22 cellular contexts compared by ENCODE assay signal in the genomic region with DNA sequence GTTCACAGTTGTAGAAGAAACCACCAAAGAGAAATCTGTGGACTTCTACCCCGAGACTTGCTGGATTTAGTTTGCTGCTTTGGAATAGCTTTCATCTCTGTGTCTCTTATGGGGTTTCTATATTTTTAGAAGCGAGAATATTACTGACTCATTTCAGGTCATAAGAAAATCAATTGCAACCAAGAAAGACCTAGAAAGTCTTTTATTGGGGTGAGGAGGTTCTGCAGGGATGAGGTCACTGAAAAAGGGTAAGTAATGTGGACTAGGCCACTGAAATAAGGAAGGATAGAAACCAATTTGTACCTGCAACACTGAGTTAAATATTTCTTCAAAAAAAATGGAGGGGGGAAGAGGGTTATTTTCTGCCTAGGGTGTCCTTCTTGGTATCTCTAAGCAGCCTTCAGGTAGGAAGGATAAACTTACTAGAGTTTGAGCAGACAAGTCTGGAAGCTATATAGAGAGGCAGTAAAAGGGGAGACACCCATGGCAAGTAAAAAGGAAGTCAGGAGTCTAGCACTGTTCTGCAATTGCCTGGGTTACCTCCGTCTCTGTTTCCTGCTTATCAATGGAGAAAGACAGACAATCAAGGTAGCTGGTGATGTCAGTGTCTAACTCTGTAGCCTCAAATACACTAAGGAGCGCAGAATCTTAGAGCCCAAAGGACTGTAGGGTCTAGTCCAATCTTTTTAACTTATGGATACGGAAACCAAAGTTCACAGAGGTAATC. TPM values are rescaled to one million over a fixed set of nuclear protein-coding genes. Genes with fewer than 3 reads are reported as not detected.
"Had no signal": no experiment of that assay in that cellular context is flagged by ENCODE, and none has a peak within 500 bp of the region (broad histone marks: within the 10 kb centered on the region; RNA-seq: fewer than 3 reads in every experiment).

No MANE protein-coding gene starts in this region.

- ATAC-seq: activated CD8-positive, alpha-beta memory T cell treated with anti-CD3 and anti-CD28 coated beads, Interleukin-2, amount 10 ng/mL, durations not matched to agents 7 days and 5 days; activated T-helper 17 cell treated with anti-CD3 and anti-CD28 coated beads, Interleukin-2, amount 50 U/mL, for 72 hours; PC-3; T-helper 17 cell had no signal

- DNase-seq: activated B cell treated with CpG ODN at 0.5 μM for 24 hours; activated CD4-positive, alpha-beta T cell treated with anti-CD3 and anti-CD28 coated beads for 1 hour; activated CD4-positive, alpha-beta T cell treated with anti-CD3 and anti-CD28 coated beads, Interleukin-2, amount 10 ng/mL, durations not matched to agents 24 days and 14 days; activated CD4-positive, alpha-beta T cell treated with anti-CD3 and anti-CD28 coated beads, Interleukin-2, amount 50 U/mL, for 48 hours; activated CD8-positive, alpha-beta memory T cell treated with anti-CD3 and anti-CD28 coated beads, Interleukin-2, amount 10 ng/mL, durations not matched to agents 7 days and 5 days; activated gamma-delta T cell; activated naive CD4-positive, alpha-beta T cell treated with anti-CD3 and anti-CD28 coated beads for 36 hours; activated T-cell treated with anti-CD3 and anti-CD28 coated beads, Interleukin-2, amount 50 U/mL, for 48 hours; caudate nucleus; MG63; MV-4-11; NCI-H1105; NCI-H1436; NCI-H1694 treated with DMSO at 0.1 percent for 48 hours; NCI-H2029 treated with DMSO at 0.1 percent for 48 hours; NCI-H510A treated with DMSO at 0.1 percent for 48 hours; PC-3; SHP77 treated with DMSO at 0.1 percent for 48 hours; T-helper 17 cell; T-helper 9 cell had no signal

- H3K4me3 ChIP-seq: MG63 had no signal

- H3K27me3 ChIP-seq: MG63 had no signal

- H3K36me3 ChIP-seq: MG63 had no signal

- H3K9me3 ChIP-seq: MG63 had no signal

RNA-seq across cellular contexts. Expression of gene KERA, which starts 19.6 kb away (rescaled TPM):
- total RNA-seq: activated B cell treated with CpG ODN at 0.5 μM for 24 hours; activated CD4-positive, alpha-beta T cell treated with anti-CD3 and anti-CD28 coated beads, Interleukin-2, amount 10 ng/mL, durations not matched to agents 24 days and 14 days; activated CD8-positive, alpha-beta memory T cell treated with anti-CD3 and anti-CD28 coated beads, Interleukin-2, amount 10 ng/mL, durations not matched to agents 7 days and 5 days; activated naive CD4-positive, alpha-beta T cell treated with anti-CD3 and anti-CD28 coated beads for 36 hours; activated T-helper 17 cell treated with anti-CD3 and anti-CD28 coated beads, Interleukin-2, amount 50 U/mL, for 72 hours; PC-3; SK-MEL-5; T-helper 17 cell had no signal

RNA-seq across cellular contexts. Expression of gene LUM, which starts 33.9 kb away (rescaled TPM):
- total RNA-seq: activated B cell treated with CpG ODN at 0.5 μM for 24 hours; activated CD4-positive, alpha-beta T cell treated with anti-CD3 and anti-CD28 coated beads, Interleukin-2, amount 10 ng/mL, durations not matched to agents 24 days and 14 days; activated CD8-positive, alpha-beta memory T cell treated with anti-CD3 and anti-CD28 coated beads, Interleukin-2, amount 10 ng/mL, durations not matched to agents 7 days and 5 days; activated naive CD4-positive, alpha-beta T cell treated with anti-CD3 and anti-CD28 coated beads for 36 hours; activated T-helper 17 cell treated with anti-CD3 and anti-CD28 coated beads, Interleukin-2, amount 50 U/mL, for 72 hours; T-helper 17 cell had no signal
